In the genomic region with DNA sequence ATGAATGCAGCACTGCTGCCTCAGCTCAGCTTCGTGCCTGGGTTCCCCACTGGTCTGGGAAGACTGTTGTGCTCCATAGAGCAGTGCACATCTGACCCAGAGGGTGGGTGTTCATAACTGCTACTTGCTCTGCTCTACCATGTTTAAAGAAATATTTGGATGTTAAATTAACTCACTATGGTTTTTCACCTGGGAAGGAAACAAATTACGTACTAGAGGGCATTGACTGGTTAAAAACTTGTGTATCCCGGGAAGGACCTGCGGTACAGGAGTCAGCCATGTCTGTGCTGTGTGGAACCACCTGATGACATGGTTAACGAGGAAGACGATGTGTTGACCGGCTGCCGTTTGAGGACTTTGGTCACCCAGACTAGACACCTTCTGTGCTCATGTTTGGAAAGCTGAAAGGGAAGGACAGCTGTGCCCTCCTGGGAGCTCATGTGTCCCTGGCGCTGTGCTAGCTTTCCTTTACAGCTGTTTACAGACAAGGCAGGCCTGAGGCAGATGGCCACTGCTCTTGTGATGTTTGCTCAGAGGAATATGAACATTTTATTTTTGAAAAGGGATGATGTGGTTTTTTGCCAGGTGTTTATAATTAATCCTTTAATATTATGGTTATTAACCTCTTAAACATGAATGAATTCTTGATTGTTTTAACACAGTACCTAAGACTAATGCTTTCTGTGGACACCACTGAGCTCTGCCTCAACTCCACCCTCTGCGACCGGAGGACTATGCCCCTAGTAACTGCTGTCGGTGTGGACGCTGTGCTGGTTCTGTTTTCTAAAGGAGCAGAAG, we compare ENCODE assay signal across 1 cellular context.
TF ChIP-seq lines count a peak whose summit lies in the region.

No MANE protein-coding gene starts in this region.

TF ChIP-seq in HepG2, 621 proteins besides CTCF, POLR2A, EP300 and RAD21 (continued from another document):
- TF ChIP-seq, protein P1, sequence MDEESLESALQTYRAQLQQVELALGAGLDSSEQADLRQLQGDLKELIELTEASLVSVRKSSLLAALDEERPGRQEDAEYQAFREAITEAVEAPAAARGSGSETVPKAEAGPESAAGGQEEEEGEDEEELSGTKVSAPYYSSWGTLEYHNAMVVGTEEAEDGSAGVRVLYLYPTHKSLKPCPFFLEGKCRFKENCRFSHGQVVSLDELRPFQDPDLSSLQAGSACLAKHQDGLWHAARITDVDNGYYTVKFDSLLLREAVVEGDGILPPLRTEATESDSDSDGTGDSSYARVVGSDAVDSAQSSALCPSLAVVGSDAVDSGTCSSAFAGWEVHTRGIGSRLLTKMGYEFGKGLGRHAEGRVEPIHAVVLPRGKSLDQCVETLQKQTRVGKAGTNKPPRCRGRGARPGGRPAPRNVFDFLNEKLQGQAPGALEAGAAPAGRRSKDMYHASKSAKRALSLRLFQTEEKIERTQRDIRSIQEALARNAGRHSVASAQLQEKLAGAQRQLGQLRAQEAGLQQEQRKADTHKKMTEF (CRISPR knock-in tag; IDR thresholded peaks at IDR 0.05): peak; percentile 27; the same call in 1 of the 2 replicates
- TF ChIP-seq ZNF432 (CRISPR knock-in tag; IDR thresholded peaks at IDR 0.05; ENCODE audit: borderline replicate concordance) (no peak), ZFX (CRISPR knock-in tag; IDR thresholded peaks at IDR 0.05; ENCODE audit: low read depth) (peak; percentile 55; the same call in 1 of the 2 replicates), FOXO1 (CRISPR knock-in tag; IDR thresholded peaks at IDR 0.05) (peak; percentile 88; the same call in 1 of the 2 replicates), ZNF713 (CRISPR knock-in tag; IDR thresholded peaks at IDR 0.05) (peak; percentile 71; the same call in 1 of the 2 replicates), ARNT (IDR thresholded peaks at IDR 0.05) (no peak), ETS1 (CRISPR knock-in tag; IDR thresholded peaks at IDR 0.05) (no peak), GMEB1 (CRISPR knock-in tag; IDR thresholded peaks at IDR 0.05; ENCODE audit: borderline replicate concordance) (0 out of 2 replicates have a peak, but pooled peaks have one; percentile 27), ZHX1 (CRISPR knock-in tag; IDR thresholded peaks at IDR 0.05; ENCODE audit: low read depth) (no peak), ZNF224 (CRISPR knock-in tag; IDR thresholded peaks at IDR 0.05) (no peak)
- TF ChIP-seq, protein P2, sequence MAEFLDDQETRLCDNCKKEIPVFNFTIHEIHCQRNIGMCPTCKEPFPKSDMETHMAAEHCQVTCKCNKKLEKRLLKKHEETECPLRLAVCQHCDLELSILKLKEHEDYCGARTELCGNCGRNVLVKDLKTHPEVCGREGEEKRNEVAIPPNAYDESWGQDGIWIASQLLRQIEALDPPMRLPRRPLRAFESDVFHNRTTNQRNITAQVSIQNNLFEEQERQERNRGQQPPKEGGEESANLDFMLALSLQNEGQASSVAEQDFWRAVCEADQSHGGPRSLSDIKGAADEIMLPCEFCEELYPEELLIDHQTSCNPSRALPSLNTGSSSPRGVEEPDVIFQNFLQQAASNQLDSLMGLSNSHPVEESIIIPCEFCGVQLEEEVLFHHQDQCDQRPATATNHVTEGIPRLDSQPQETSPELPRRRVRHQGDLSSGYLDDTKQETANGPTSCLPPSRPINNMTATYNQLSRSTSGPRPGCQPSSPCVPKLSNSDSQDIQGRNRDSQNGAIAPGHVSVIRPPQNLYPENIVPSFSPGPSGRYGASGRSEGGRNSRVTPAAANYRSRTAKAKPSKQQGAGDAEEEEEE (CRISPR knock-in tag; IDR thresholded peaks at IDR 0.05; ENCODE audit: borderline replicate concordance): no peak
- TF ChIP-seq, protein P3, sequence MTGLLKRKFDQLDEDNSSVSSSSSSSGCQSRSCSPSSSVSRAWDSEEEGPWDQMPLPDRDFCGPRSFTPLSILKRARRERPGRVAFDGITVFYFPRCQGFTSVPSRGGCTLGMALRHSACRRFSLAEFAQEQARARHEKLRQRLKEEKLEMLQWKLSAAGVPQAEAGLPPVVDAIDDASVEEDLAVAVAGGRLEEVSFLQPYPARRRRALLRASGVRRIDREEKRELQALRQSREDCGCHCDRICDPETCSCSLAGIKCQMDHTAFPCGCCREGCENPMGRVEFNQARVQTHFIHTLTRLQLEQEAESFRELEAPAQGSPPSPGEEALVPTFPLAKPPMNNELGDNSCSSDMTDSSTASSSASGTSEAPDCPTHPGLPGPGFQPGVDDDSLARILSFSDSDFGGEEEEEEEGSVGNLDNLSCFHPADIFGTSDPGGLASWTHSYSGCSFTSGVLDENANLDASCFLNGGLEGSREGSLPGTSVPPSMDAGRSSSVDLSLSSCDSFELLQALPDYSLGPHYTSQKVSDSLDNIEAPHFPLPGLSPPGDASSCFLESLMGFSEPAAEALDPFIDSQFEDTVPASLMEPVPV (CRISPR knock-in tag; IDR thresholded peaks at IDR 0.05): peak; percentile 50; the same call in 1 of the 2 replicates
